9 cellular contexts compared by ENCODE assay signal in genomic region chr1:163174524-163175437, GRCh38. TPM values are rescaled to one million over a fixed set of nuclear protein-coding genes. Genes with fewer than 3 reads are reported as not detected.
A peak's percentile ranks its signal among the peaks of the same experiment; 100 is the strongest.
DNase-seq lines count a peak whose midpoint lies in the region; ATAC-seq and TF ChIP-seq lines count a peak whose summit lies in the region.
"Had no signal": no experiment of that assay in that cellular context is flagged by ENCODE, and none has a peak within 500 bp of the region (broad histone marks: within the 10 kb centered on the region; RNA-seq: fewer than 3 reads in every experiment).

No MANE protein-coding gene starts in this region.

- H3K4me3 Mint-ChIP-seq in stimulated activated effector memory CD8-positive, alpha-beta T cell treated with anti-CD3 and anti-CD28 coated beads, Interleukin-12 subunit alpha, Interleukin-12 subunit beta, amount 100 ng/mL, for 72 hours = no peak overlapping the region
- H3K4me3 Mint-ChIP-seq: naive thymus-derived CD8-positive, alpha-beta T cell had no signal

- H3K4me1 ChIP-seq in lower lobe of right lung = peaks cover 19% of the 10 kb centered on the region

- H3K9me3 Mint-ChIP-seq in stimulated activated effector memory CD8-positive, alpha-beta T cell treated with anti-CD3 and anti-CD28 coated beads, Interleukin-12 subunit alpha, Interleukin-12 subunit beta, amount 100 ng/mL, for 72 hours = no peaks in the 10 kb centered on the region

- H3K27me3 ChIP-seq in lower lobe of right lung (ENCODE audit: low read depth) = no peaks in the 10 kb centered on the region

- H3K27ac ChIP-seq in lower lobe of right lung = no peak overlapping the region

- no peaks in the 10 kb centered on the region for H3K9me3 ChIP-seq in lower lobe of right lung

- peak; percentile 77 for DNase-seq in Ammon's horn (ENCODE audit: low spot score)
- peak; percentile 59 for DNase-seq in NCI-H2107 treated with DMSO at 0.1 percent for 48 hours (lab: John Stamatoyannopoulos, UW; ENCODE audit: unreplicated experiment)
- peak; percentile 43 for DNase-seq in UCSD-AML1 (lab: John Stamatoyannopoulos, UW; ENCODE audit: unreplicated experiment)
- DNase-seq in dermis blood vessel endothelial cell = peak; percentile 84
- peak; percentile 58 for DNase-seq in lower lobe of right lung
- DNase-seq in stimulated activated effector memory CD8-positive, alpha-beta T cell treated with anti-CD3 and anti-CD28 coated beads, Interleukin-12 subunit alpha, Interleukin-12 subunit beta, amount 100 ng/mL, for 72 hours (ENCODE audit: low spot score in 2 of 2) = peak; percentile 18 to 52
- DNase-seq in KG1 (lab: John Stamatoyannopoulos, UW) = no peak

- H3K4me1 Mint-ChIP-seq in stimulated activated effector memory CD8-positive, alpha-beta T cell treated with anti-CD3 and anti-CD28 coated beads, Interleukin-12 subunit alpha, Interleukin-12 subunit beta, amount 100 ng/mL, for 72 hours = no peaks in the 10 kb centered on the region
- H3K4me1 Mint-ChIP-seq: naive thymus-derived CD8-positive, alpha-beta T cell had no signal

- no peaks in the 10 kb centered on the region for H3K36me3 Mint-ChIP-seq in stimulated activated effector memory CD8-positive, alpha-beta T cell treated with anti-CD3 and anti-CD28 coated beads, Interleukin-12 subunit alpha, Interleukin-12 subunit beta, amount 100 ng/mL, for 72 hours
- H3K36me3 Mint-ChIP-seq: naive thymus-derived CD8-positive, alpha-beta T cell had no signal

- intact Hi-C loops in lower lobe of right lung (cut with DNase I) = loop anchor here (5.0 to 10.0 kb wide), 2 partner anchors 102 to 300 kb away; no protein-coding TSS in a partner anchor

- H3K4me3 ChIP-seq in lower lobe of right lung = no peak overlapping the region

- peak; percentile 86 for TF ChIP-seq CTCF in lower lobe of right lung (IDR thresholded peaks at IDR 0.05)

- ATAC-seq in GM21723 (IDR thresholded peaks at IDR 0.05; ENCODE audit: unreplicated experiment) (peak; percentile 56), lower lobe of right lung (peak in 1 of 2 donors; percentile 60)
- ATAC-seq in stimulated activated effector memory CD8-positive, alpha-beta T cell treated with anti-CD3 and anti-CD28 coated beads, Interleukin-12 subunit alpha, Interleukin-12 subunit beta, amount 100 ng/mL, for 72 hours = no peak
- ATAC-seq: naive thymus-derived CD8-positive, alpha-beta T cell had no signal

- no peaks in the 10 kb centered on the region for H3K36me3 ChIP-seq in lower lobe of right lung

- H3K27ac Mint-ChIP-seq in stimulated activated effector memory CD8-positive, alpha-beta T cell treated with anti-CD3 and anti-CD28 coated beads, Interleukin-12 subunit alpha, Interleukin-12 subunit beta, amount 100 ng/mL, for 72 hours = no peak overlapping the region
- H3K27ac Mint-ChIP-seq: naive thymus-derived CD8-positive, alpha-beta T cell had no signal

RNA-seq across cellular contexts. Expression of gene RGS5, which starts 27.9 kb away (rescaled TPM):
- 1.6 and 5.3 TPM in 2 replicates for total RNA-seq in dermis blood vessel endothelial cell
- total RNA-seq in lower lobe of right lung = 90.0 TPM

Comparison
In these comparisons a context has a peak if more than half of its experiments do, and no peak if none do; other contexts are left out.
1. RNA of gene RGS5, which starts 27.9 kb away (total RNA-seq): 90.0 TPM in lower lobe of right lung (single experiment); 1.6 to 5.3 TPM in dermis blood vessel endothelial cell; every median in the first group is over 10 times any median in the second.